ENCODE assay signal across 1 cellular context in the genomic region with DNA sequence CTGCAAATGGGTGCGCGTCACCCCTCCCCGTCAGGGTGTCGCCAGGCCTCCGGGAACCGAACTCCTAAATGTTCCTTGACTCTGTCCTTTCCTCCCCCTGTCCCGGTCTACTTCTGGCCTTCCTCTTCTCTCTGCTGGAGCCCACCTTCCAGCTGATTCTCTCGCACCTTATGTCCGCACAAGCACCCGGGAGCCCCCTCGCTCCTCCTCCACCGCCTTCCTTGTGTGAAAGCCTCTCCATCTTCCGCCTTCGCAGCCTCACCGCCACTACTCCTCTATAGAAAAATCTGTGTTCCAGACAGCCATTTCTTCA.
TF ChIP-seq lines count a peak whose summit lies in the region.

No MANE protein-coding gene starts in this region.

TF ChIP-seq in HepG2, 621 proteins besides CTCF, POLR2A, EP300 and RAD21 (continued from another document and continues in another):
- TF ChIP-seq, protein P1, sequence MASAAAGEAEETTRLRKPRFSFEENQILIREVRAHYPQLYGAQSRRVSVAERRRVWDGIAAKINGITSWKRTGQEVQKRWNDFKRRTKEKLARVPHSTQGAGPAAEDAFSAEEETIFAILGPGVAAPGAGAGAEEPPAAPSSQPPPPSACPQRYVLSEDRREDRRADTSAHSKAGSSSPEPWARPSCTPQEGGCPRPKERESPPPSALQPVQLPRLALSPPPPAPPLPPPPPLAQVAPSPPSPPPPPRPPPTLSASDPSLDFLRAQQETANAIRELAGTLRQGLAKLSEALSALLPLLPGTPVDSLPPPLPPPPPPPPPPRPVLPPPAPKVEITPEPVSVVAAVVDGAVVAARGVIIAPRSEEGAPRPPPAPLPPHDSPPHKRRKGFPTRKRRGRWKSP (CRISPR knock-in tag; IDR thresholded peaks at IDR 0.05): no peak
- no peak for TF ChIP-seq ZBTB7B (CRISPR knock-in tag; IDR thresholded peaks at IDR 0.05)
- no peak for TF ChIP-seq REPIN1 (CRISPR knock-in tag; IDR thresholded peaks at IDR 0.05; ENCODE audit: borderline replicate concordance, low read depth)
- no peak for TF ChIP-seq RELA (CRISPR knock-in tag; IDR thresholded peaks at IDR 0.05)
- TF ChIP-seq ZNF33B (CRISPR knock-in tag; IDR thresholded peaks at IDR 0.05): no peak
- TF ChIP-seq, protein P2, sequence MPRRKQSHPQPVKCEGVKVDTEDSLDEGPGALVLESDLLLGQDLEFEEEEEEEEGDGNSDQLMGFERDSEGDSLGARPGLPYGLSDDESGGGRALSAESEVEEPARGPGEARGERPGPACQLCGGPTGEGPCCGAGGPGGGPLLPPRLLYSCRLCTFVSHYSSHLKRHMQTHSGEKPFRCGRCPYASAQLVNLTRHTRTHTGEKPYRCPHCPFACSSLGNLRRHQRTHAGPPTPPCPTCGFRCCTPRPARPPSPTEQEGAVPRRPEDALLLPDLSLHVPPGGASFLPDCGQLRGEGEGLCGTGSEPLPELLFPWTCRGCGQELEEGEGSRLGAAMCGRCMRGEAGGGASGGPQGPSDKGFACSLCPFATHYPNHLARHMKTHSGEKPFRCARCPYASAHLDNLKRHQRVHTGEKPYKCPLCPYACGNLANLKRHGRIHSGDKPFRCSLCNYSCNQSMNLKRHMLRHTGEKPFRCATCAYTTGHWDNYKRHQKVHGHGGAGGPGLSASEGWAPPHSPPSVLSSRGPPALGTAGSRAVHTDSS (CRISPR knock-in tag; conservative IDR thresholded peaks at IDR 0.05): no peak
- no peak for TF ChIP-seq AGO2 (optimal IDR thresholded peaks at IDR 0.05; ENCODE audit: low read depth, low read length)
- no peak for TF ChIP-seq HMG20A (CRISPR knock-in tag; IDR thresholded peaks at IDR 0.05; ENCODE audit: borderline replicate concordance)
- TF ChIP-seq FOXO1 (CRISPR knock-in tag; IDR thresholded peaks at IDR 0.05): no peak
- 0 out of 2 replicates have a peak, but pooled peaks have one; percentile 17 for TF ChIP-seq HDAC1 (CRISPR knock-in tag; IDR thresholded peaks at IDR 0.05)
- TF ChIP-seq ZNF333 (CRISPR knock-in tag; IDR thresholded peaks at IDR 0.05; ENCODE audit: borderline replicate concordance): 0 out of 2 replicates have a peak, but pooled peaks have one; percentile 11
- TF ChIP-seq, protein P3, sequence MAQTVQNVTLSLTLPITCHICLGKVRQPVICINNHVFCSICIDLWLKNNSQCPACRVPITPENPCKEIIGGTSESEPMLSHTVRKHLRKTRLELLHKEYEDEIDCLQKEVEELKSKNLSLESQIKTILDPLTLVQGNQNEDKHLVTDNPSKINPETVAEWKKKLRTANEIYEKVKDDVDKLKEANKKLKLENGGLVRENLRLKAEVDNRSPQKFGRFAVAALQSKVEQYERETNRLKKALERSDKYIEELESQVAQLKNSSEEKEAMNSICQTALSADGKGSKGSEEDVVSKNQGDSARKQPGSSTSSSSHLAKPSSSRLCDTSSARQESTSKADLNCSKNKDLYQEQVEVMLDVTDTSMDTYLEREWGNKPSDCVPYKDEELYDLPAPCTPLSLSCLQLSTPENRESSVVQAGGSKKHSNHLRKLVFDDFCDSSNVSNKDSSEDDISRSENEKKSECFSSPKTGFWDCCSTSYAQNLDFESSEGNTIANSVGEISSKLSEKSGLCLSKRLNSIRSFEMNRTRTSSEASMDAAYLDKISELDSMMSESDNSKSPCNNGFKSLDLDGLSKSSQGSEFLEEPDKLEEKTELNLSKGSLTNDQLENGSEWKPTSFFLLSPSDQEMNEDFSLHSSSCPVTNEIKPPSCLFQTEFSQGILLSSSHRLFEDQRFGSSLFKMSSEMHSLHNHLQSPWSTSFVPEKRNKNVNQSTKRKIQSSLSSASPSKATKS (CRISPR knock-in tag; IDR thresholded peaks at IDR 0.05): no peak
- TF ChIP-seq, protein P4, sequence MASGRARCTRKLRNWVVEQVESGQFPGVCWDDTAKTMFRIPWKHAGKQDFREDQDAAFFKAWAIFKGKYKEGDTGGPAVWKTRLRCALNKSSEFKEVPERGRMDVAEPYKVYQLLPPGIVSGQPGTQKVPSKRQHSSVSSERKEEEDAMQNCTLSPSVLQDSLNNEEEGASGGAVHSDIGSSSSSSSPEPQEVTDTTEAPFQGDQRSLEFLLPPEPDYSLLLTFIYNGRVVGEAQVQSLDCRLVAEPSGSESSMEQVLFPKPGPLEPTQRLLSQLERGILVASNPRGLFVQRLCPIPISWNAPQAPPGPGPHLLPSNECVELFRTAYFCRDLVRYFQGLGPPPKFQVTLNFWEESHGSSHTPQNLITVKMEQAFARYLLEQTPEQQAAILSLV (CRISPR knock-in tag; IDR thresholded peaks at IDR 0.05; ENCODE audit: borderline replicate concordance): 0 out of 2 replicates have a peak, but pooled peaks have one; percentile 9
- TF ChIP-seq ZNF629 (CRISPR knock-in tag; conservative IDR thresholded peaks at IDR 0.05): no peak
- 0 out of 2 replicates have a peak, but pooled peaks have one; percentile 10 for TF ChIP-seq GFI1 (CRISPR knock-in tag; IDR thresholded peaks at IDR 0.05; ENCODE audit: borderline replicate concordance)
- TF ChIP-seq DNMT1 (CRISPR knock-in tag; IDR thresholded peaks at IDR 0.05): 0 out of 2 replicates have a peak, but pooled peaks have one; percentile 51
- TF ChIP-seq, protein P5, sequence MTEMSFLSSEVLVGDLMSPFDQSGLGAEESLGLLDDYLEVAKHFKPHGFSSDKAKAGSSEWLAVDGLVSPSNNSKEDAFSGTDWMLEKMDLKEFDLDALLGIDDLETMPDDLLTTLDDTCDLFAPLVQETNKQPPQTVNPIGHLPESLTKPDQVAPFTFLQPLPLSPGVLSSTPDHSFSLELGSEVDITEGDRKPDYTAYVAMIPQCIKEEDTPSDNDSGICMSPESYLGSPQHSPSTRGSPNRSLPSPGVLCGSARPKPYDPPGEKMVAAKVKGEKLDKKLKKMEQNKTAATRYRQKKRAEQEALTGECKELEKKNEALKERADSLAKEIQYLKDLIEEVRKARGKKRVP (CRISPR knock-in tag; IDR thresholded peaks at IDR 0.05): no peak
- no peak for TF ChIP-seq ZNF749 (CRISPR knock-in tag; IDR thresholded peaks at IDR 0.05; ENCODE audit: borderline replicate concordance)
- TF ChIP-seq IRX3 (CRISPR knock-in tag; IDR thresholded peaks at IDR 0.05; ENCODE audit: borderline replicate concordance, low read depth): peak; percentile 27; the same call in 1 of the 2 replicates
- TF ChIP-seq, protein P6, sequence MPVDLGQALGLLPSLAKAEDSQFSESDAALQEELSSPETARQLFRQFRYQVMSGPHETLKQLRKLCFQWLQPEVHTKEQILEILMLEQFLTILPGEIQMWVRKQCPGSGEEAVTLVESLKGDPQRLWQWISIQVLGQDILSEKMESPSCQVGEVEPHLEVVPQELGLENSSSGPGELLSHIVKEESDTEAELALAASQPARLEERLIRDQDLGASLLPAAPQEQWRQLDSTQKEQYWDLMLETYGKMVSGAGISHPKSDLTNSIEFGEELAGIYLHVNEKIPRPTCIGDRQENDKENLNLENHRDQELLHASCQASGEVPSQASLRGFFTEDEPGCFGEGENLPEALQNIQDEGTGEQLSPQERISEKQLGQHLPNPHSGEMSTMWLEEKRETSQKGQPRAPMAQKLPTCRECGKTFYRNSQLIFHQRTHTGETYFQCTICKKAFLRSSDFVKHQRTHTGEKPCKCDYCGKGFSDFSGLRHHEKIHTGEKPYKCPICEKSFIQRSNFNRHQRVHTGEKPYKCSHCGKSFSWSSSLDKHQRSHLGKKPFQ (CRISPR knock-in tag; IDR thresholded peaks at IDR 0.05; ENCODE audit: insufficient replicate concordance): no peak
- TF ChIP-seq, protein P7, sequence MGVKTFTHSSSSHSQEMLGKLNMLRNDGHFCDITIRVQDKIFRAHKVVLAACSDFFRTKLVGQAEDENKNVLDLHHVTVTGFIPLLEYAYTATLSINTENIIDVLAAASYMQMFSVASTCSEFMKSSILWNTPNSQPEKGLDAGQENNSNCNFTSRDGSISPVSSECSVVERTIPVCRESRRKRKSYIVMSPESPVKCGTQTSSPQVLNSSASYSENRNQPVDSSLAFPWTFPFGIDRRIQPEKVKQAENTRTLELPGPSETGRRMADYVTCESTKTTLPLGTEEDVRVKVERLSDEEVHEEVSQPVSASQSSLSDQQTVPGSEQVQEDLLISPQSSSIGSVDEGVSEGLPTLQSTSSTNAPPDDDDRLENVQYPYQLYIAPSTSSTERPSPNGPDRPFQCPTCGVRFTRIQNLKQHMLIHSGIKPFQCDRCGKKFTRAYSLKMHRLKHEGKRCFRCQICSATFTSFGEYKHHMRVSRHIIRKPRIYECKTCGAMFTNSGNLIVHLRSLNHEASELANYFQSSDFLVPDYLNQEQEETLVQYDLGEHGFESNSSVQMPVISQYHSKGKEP (CRISPR knock-in tag; IDR thresholded peaks at IDR 0.05): no peak
- TF ChIP-seq ZNF337 (CRISPR knock-in tag; IDR thresholded peaks at IDR 0.05; ENCODE audit: borderline replicate concordance, low read depth): no peak
- TF ChIP-seq, protein P8, sequence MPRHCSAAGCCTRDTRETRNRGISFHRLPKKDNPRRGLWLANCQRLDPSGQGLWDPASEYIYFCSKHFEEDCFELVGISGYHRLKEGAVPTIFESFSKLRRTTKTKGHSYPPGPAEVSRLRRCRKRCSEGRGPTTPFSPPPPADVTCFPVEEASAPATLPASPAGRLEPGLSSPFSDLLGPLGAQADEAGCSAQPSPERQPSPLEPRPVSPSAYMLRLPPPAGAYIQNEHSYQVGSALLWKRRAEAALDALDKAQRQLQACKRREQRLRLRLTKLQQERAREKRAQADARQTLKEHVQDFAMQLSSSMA (CRISPR knock-in tag; IDR thresholded peaks at IDR 0.05): no peak
- peak; percentile 14; the same call in 1 of the 2 replicates for TF ChIP-seq NKX3-1 (CRISPR knock-in tag; IDR thresholded peaks at IDR 0.05)
- no peak for TF ChIP-seq KDM1A (CRISPR knock-in tag; IDR thresholded peaks at IDR 0.05)
- TF ChIP-seq, protein P9, sequence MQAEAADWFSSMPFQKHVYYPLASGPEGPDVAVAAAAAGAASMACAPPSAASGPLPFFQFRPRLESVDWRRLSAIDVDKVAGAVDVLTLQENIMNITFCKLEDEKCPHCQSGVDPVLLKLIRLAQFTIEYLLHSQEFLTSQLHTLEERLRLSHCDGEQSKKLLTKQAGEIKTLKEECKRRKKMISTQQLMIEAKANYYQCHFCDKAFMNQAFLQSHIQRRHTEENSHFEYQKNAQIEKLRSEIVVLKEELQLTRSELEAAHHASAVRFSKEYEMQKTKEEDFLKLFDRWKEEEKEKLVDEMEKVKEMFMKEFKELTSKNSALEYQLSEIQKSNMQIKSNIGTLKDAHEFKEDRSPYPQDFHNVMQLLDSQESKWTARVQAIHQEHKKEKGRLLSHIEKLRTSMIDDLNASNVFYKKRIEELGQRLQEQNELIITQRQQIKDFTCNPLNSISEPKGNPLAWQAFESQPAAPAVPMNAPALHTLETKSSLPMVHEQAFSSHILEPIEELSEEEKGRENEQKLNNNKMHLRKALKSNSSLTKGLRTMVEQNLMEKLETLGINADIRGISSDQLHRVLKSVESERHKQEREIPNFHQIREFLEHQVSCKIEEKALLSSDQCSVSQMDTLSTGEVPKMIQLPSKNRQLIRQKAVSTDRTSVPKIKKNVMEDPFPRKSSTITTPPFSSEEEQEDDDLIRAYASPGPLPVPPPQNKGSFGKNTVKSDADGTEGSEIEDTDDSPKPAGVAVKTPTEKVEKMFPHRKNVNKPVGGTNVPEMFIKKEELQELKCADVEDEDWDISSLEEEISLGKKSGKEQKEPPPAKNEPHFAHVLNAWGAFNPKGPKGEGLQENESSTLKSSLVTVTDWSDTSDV (CRISPR knock-in tag; IDR thresholded peaks at IDR 0.05): 0 out of 2 replicates have a peak, but pooled peaks have one; percentile 66
- 0 out of 2 replicates have a peak, but pooled peaks have one; percentile 32 for TF ChIP-seq HOXD1 (CRISPR knock-in tag; IDR thresholded peaks at IDR 0.05)
- TF ChIP-seq, protein P10, sequence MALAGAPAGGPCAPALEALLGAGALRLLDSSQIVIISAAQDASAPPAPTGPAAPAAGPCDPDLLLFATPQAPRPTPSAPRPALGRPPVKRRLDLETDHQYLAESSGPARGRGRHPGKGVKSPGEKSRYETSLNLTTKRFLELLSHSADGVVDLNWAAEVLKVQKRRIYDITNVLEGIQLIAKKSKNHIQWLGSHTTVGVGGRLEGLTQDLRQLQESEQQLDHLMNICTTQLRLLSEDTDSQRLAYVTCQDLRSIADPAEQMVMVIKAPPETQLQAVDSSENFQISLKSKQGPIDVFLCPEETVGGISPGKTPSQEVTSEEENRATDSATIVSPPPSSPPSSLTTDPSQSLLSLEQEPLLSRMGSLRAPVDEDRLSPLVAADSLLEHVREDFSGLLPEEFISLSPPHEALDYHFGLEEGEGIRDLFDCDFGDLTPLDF (CRISPR knock-in tag; IDR thresholded peaks at IDR 0.05): no peak
- no peak for TF ChIP-seq KMT2B (CRISPR knock-in tag; IDR thresholded peaks at IDR 0.05)
- TF ChIP-seq ZNF510 (CRISPR knock-in tag; IDR thresholded peaks at IDR 0.05; ENCODE audit: low read depth): 0 out of 2 replicates have a peak, but pooled peaks have one; percentile 13
- TF ChIP-seq, protein P11, sequence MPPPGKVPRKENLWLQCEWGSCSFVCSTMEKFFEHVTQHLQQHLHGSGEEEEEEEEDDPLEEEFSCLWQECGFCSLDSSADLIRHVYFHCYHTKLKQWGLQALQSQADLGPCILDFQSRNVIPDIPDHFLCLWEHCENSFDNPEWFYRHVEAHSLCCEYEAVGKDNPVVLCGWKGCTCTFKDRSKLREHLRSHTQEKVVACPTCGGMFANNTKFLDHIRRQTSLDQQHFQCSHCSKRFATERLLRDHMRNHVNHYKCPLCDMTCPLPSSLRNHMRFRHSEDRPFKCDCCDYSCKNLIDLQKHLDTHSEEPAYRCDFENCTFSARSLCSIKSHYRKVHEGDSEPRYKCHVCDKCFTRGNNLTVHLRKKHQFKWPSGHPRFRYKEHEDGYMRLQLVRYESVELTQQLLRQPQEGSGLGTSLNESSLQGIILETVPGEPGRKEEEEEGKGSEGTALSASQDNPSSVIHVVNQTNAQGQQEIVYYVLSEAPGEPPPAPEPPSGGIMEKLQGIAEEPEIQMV (CRISPR knock-in tag; IDR thresholded peaks at IDR 0.05; ENCODE audit: low read depth): peak; percentile 48; the same call in 1 of the 2 replicates
- TF ChIP-seq TSC22D2 (CRISPR knock-in tag; IDR thresholded peaks at IDR 0.05; ENCODE audit: borderline replicate concordance): no peak
